In the genomic region with DNA sequence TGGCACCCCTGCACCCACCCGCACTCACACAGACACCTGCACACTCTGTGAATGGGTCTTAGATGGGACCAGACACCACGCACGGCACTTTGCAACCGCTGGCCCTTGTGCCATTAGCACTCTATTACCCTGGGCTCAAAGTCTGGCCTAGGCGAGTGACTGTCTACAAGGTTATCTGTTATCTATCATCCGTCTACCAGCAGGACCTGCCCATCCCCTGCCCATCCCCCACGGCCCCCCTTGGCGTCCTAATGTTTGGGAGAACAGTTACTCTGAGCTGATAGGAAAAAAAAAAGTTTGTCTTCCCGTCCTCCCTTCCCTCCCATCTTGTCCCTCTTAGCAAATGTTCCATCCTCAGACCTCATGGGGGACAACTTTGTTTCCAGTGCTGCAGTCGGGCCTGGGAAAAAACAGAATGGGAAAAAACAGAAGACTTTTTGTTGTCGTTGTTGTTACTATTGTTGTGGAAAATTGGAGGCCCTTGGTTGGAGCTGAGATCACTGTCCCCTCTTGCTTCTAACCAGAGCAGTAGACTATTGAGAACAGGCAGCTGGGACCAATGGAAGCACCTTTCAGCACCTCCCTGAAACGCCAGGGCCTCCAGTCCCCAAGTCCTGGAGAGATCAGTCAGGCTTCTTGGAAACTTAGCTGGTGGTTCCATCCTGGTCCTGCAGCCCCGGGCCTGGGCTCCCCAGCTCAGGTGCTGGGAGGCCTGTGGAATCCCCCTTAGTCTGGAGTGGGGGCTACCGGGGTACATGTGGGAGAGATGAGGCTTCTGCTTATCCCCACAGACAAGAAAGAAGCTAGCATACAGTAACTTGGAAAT, we compare ENCODE assay signal across 22 cellular contexts. TPM values are rescaled to one million over a fixed set of nuclear protein-coding genes. Genes with fewer than 3 reads are reported as not detected.
DNase-seq lines count a peak whose midpoint lies in the region; ATAC-seq, FAIRE-seq and TF ChIP-seq lines count a peak whose summit lies in the region.
"Had no signal": no experiment of that assay in that cellular context is flagged by ENCODE, and none has a peak within 500 bp of the region (broad histone marks: within the 10 kb centered on the region; RNA-seq: fewer than 3 reads in every experiment).

No MANE protein-coding gene starts in this region.

- no peak for FAIRE-seq in GM19239 (lab: Jason Lieb, UNC)
- FAIRE-seq: D721Med had no signal

- no peak for DNase-seq in activated CD8-positive, alpha-beta memory T cell treated with anti-CD3 and anti-CD28 coated beads, Interleukin-2, amount 10 ng/mL, durations not matched to agents 7 days and 5 days
- no peak for DNase-seq in activated CD8-positive, alpha-beta memory T cell treated with anti-CD3 and anti-CD28 coated beads for 24 hours
- DNase-seq in glutamatergic neuron (no peak), psoas muscle (peak; percentile 0 to 39), GM19239 (ENCODE audit: insufficient read length, low spot score) (no peak)
- DNase-seq in stimulated activated CD4-positive, alpha-beta T cell treated with anti-CD3 and anti-CD28 coated beads, Interleukin-4, amount 100 ng/mL, for 4 hours, result no peak
- DNase-seq: BE2C; CD8-positive, alpha-beta T cell; DMS79; GM23248; Karpas-422; MG63; NCI-H1092; NCI-H146; NCI-H2081; NCI-H510A; NCI-H774 had no signal

- no peaks in the 10 kb centered on the region for H3K4me1 Mint-ChIP-seq in activated CD8-positive, alpha-beta memory T cell treated with anti-CD3 and anti-CD28 coated beads, Interleukin-2, amount 10 ng/mL, durations not matched to agents 7 days and 5 days
- peaks cover 1 to 5% (median 4%) of the 10 kb centered on the region in 3 donors for H3K4me1 Mint-ChIP-seq in IgD-negative memory B cell
- H3K4me1 Mint-ChIP-seq in glutamatergic neuron (ENCODE audit: low read depth, unreplicated experiment), result peaks cover 40% of the 10 kb centered on the region

- TF ChIP-seq CTCF in glutamatergic neuron (IDR thresholded peaks at IDR 0.05; ENCODE audit: partially characterized antibody, unreplicated experiment) (no peak), psoas muscle (IDR thresholded peaks at IDR 0.05) (no peak)

- H3K27me3 ChIP-seq in psoas muscle (ENCODE audit: insufficient read depth in 3 of 3, low read length in 2 of 3), result peaks cover 0 to 94% (median 56%) of the 10 kb centered on the region in 3 donors

- no peaks in the 10 kb centered on the region for H3K36me3 Mint-ChIP-seq in activated CD8-positive, alpha-beta memory T cell treated with anti-CD3 and anti-CD28 coated beads, Interleukin-2, amount 10 ng/mL, durations not matched to agents 7 days and 5 days
- H3K36me3 Mint-ChIP-seq in IgD-negative memory B cell (no peaks in the 10 kb centered on the region), glutamatergic neuron (ENCODE audit: unreplicated experiment) (no peaks in the 10 kb centered on the region)
- H3K36me3 Mint-ChIP-seq: CD8-positive, alpha-beta T cell had no signal

- H3K36me3 ChIP-seq in psoas muscle (ENCODE audit: insufficient read depth in 1 of 2, low read depth in 1 of 2), result no peaks in the 10 kb centered on the region
- H3K36me3 ChIP-seq: BE2C, MG63 had no signal

- no peak overlapping the region for H3K4me3 Mint-ChIP-seq in activated CD8-positive, alpha-beta memory T cell treated with anti-CD3 and anti-CD28 coated beads, Interleukin-2, amount 10 ng/mL, durations not matched to agents 7 days and 5 days
- peak overlapping the region in 3 of 4 donors; percentile 48 to 74 (median 66) for H3K4me3 Mint-ChIP-seq in IgD-negative memory B cell
- H3K4me3 Mint-ChIP-seq in glutamatergic neuron (ENCODE audit: unreplicated experiment), result peak overlapping the region; percentile 22
- H3K4me3 Mint-ChIP-seq: CD8-positive, alpha-beta T cell had no signal

- intact Hi-C loops in psoas muscle (cut with DNase I), result no loop called here

- no peaks in the 10 kb centered on the region for H3K9me3 Mint-ChIP-seq in activated CD8-positive, alpha-beta memory T cell treated with anti-CD3 and anti-CD28 coated beads, Interleukin-2, amount 10 ng/mL, durations not matched to agents 7 days and 5 days (ENCODE audit: low read depth)
- peaks cover 0 to 9% (median 0%) of the 10 kb centered on the region in 3 donors for H3K9me3 Mint-ChIP-seq in IgD-negative memory B cell
- H3K9me3 Mint-ChIP-seq in glutamatergic neuron (ENCODE audit: unreplicated experiment), result peaks cover 2% of the 10 kb centered on the region
- H3K9me3 Mint-ChIP-seq: CD8-positive, alpha-beta T cell had no signal

- H3K27ac Mint-ChIP-seq in activated CD8-positive, alpha-beta memory T cell treated with anti-CD3 and anti-CD28 coated beads, Interleukin-2, amount 10 ng/mL, durations not matched to agents 7 days and 5 days, result peak overlapping the region; percentile 9
- H3K27ac Mint-ChIP-seq in IgD-negative memory B cell (peak overlapping the region; percentile 12 to 94 (median 81)), glutamatergic neuron (ENCODE audit: unreplicated experiment) (peak overlapping the region; percentile 59)
- H3K27ac Mint-ChIP-seq: CD8-positive, alpha-beta T cell had no signal

- H3K27ac ChIP-seq in psoas muscle, result no peak overlapping the region
- H3K27ac ChIP-seq: 22Rv1, GM23248 had no signal

- no peak for ATAC-seq in activated CD8-positive, alpha-beta memory T cell treated with anti-CD3 and anti-CD28 coated beads, Interleukin-2, amount 10 ng/mL, durations not matched to agents 7 days and 5 days
- ATAC-seq in psoas muscle, result no peak
- ATAC-seq in HG03095 (IDR thresholded peaks at IDR 0.05; ENCODE audit: unreplicated experiment), result no peak
- ATAC-seq: CD8-positive, alpha-beta T cell had no signal

- H3K27me3 Mint-ChIP-seq in activated CD8-positive, alpha-beta memory T cell treated with anti-CD3 and anti-CD28 coated beads, Interleukin-2, amount 10 ng/mL, durations not matched to agents 7 days and 5 days, result peaks cover 68% of the 10 kb centered on the region
- peaks cover 45% of the 10 kb centered on the region for H3K27me3 Mint-ChIP-seq in IgD-negative memory B cell
- peaks cover 15% of the 10 kb centered on the region for H3K27me3 Mint-ChIP-seq in glutamatergic neuron (ENCODE audit: unreplicated experiment)

- no peaks in the 10 kb centered on the region for H3K9me3 ChIP-seq in psoas muscle
- H3K9me3 ChIP-seq: BE2C, MG63 had no signal

- no peak overlapping the region for H3K4me3 ChIP-seq in psoas muscle
- H3K4me3 ChIP-seq: GM23248, MG63 had no signal

- CTCF ChIA-PET in activated CD8-positive, alpha-beta memory T cell treated with anti-CD3 and anti-CD28 coated beads, Interleukin-2, amount 10 ng/mL, durations not matched to agents 7 days and 5 days (lab: Charles Lee), result interaction anchor here (1.4 to 1.6 kb wide), 2 partner anchors 19 to 188 kb away, joined by 4 to 5 read pairs; no protein-coding TSS in a partner anchor

- 60 to 71% (median 69%) methylated on average over 14 of the region's 14 CpGs for WGBS in psoas muscle, 3 donors

- H3K4me1 ChIP-seq in psoas muscle, result peaks cover 20% of the 10 kb centered on the region
- H3K4me1 ChIP-seq: BE2C had no signal

RNA-seq across cellular contexts. Expression of gene UNCX, which starts 12.2 kb away (rescaled TPM):
- total RNA-seq in activated CD8-positive, alpha-beta memory T cell treated with anti-CD3 and anti-CD28 coated beads, Interleukin-2, amount 10 ng/mL, durations not matched to agents 7 days and 5 days, result not detected
- polyA plus RNA-seq in IgD-negative memory B cell (not detected), psoas muscle (not detected)
- total RNA-seq in glutamatergic neuron (ENCODE audit: unreplicated experiment) (106 TPM), psoas muscle (not detected)
- total RNA-seq: CD8-positive, alpha-beta T cell; GM23248 had no signal
- polyA plus RNA-seq: AG04450, GM23248 had no signal

Comparison
In these comparisons a context has a peak if more than half of its experiments do, and no peak if none do; other contexts are left out.
1. DNase-seq: peak in psoas muscle (2 of 2); none in activated CD8-positive, alpha-beta memory T cell treated with anti-CD3 and anti-CD28 coated beads, Interleukin-2, amount 10 ng/mL, durations not matched to agents 7 days and 5 days (single experiment), activated CD8-positive, alpha-beta memory T cell treated with anti-CD3 and anti-CD28 coated beads for 24 hours (single experiment), glutamatergic neuron (single experiment), stimulated activated CD4-positive, alpha-beta T cell treated with anti-CD3 and anti-CD28 coated beads, Interleukin-4, amount 100 ng/mL, for 4 hours (0 of 2) and GM19239 (single experiment).
2. H3K27ac Mint-ChIP-seq: peak in every context shown above with its lines; median percentile 81 in IgD-negative memory B cell; 59 in glutamatergic neuron; 9 in activated CD8-positive, alpha-beta memory T cell treated with anti-CD3 and anti-CD28 coated beads, Interleukin-2, amount 10 ng/mL, durations not matched to agents 7 days and 5 days.
3. RNA of gene UNCX, which starts 12.2 kb away (total RNA-seq): 106 TPM in glutamatergic neuron (single experiment); not detected in activated CD8-positive, alpha-beta memory T cell treated with anti-CD3 and anti-CD28 coated beads, Interleukin-2, amount 10 ng/mL, durations not matched to agents 7 days and 5 days and not detected in psoas muscle; every median in the first group is over 100 times any median in the second.